21 cellular contexts compared by ENCODE assay signal in the genomic region with DNA sequence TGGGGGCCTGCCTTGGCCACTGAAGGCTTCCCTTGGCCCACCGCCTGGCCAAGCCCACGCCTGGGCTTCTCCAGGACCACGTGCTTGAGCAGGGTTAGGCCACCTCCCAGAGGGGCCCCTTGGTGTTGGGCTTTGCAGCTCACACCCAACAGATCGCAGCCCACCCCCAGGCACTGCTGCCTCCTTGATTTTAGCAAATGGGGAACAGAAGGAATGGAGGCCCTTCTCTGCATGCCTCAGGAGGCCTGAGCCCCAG. TPM values are rescaled to one million over a fixed set of nuclear protein-coding genes. Genes with fewer than 3 reads are reported as not detected.
DNase-seq lines count a peak whose midpoint lies in the region; ATAC-seq, FAIRE-seq and TF ChIP-seq lines count a peak whose summit lies in the region.
"Had no signal": no experiment of that assay in that cellular context is flagged by ENCODE, and none has a peak within 500 bp of the region (broad histone marks: within the 10 kb centered on the region; RNA-seq: fewer than 3 reads in every experiment).

No MANE protein-coding gene starts in this region.

- H3K4me1 ChIP-seq in HepG2 (ENCODE audit: insufficient read depth, low read length) = peaks cover 17% of the 10 kb centered on the region
- H3K4me1 ChIP-seq in right lobe of liver = no peaks in the 10 kb centered on the region
- no peaks in the 10 kb centered on the region for H3K4me1 ChIP-seq in tibial artery
- H3K4me1 ChIP-seq: uterus had no signal

- DNase-seq in HepG2 (ENCODE audit: low spot score) (no peak), right lobe of liver (no peak), left lobe of liver (ENCODE audit: low spot score) (no peak), DMS 273 treated with DMSO at 0.1 percent for 48 hours (lab: John Stamatoyannopoulos, UW) (no peak), tibial artery (no peak)
- DNase-seq in activated naive CD8-positive, alpha-beta T cell treated with anti-CD3 and anti-CD28 coated beads for 36 hours = no peak
- no peak for DNase-seq in activated T-helper 1 cell treated with anti-CD3 and anti-CD28 coated beads, Interleukin-12 subunit alpha, Interleukin-12 subunit beta, Interleukin-2, Interleukin-4 antibody, amounts not matched to agents 30 ng/mL and 10 ng/mL and 1 ng/mL, durations not matched to agents 14 hours and 24 hours and 36 hours (ENCODE audit: low spot score)
- DNase-seq: activated CD8-positive, alpha-beta memory T cell treated with anti-CD3 and anti-CD28 coated beads, Interleukin-2, amount 50 U/mL, for 48 hours; C1 segment of cervical spinal cord; HCEC 1CT; head of caudate nucleus; ovary; uterus had no signal

- H3K27ac Mint-ChIP-seq in activated naive CD8-positive, alpha-beta T cell treated with anti-CD3 and anti-CD28 coated beads for 36 hours = peak overlapping the region; percentile 38
- no peak overlapping the region for H3K27ac Mint-ChIP-seq in activated T-helper 1 cell treated with anti-CD3 and anti-CD28 coated beads, Interleukin-12 subunit alpha, Interleukin-12 subunit beta, Interleukin-2, Interleukin-4 antibody, amounts not matched to agents 30 ng/mL and 10 ng/mL and 1 ng/mL, durations not matched to agents 14 hours and 24 hours and 36 hours
- H3K27ac Mint-ChIP-seq: activated CD4-positive, alpha-beta T cell treated with anti-CD3 and anti-CD28 coated beads for 36 hours had no signal

- no peak for TF ChIP-seq CTCF in HepG2 (CRISPR knock-in tag; IDR thresholded peaks at IDR 0.05)
- TF ChIP-seq CTCF in right lobe of liver (IDR thresholded peaks at IDR 0.05) = no peak
- no peak for TF ChIP-seq CTCF in tibial artery (IDR thresholded peaks at IDR 0.05)

- ATAC-seq in HepG2 (peak; percentile 33; the same call in 2 of the 3 replicates), right lobe of liver (no peak), left lobe of liver (peak; percentile 3), GM19351 (IDR thresholded peaks at IDR 0.05; ENCODE audit: unreplicated experiment) (no peak)
- ATAC-seq: activated CD4-positive, alpha-beta T cell treated with anti-CD3 and anti-CD28 coated beads for 36 hours had no signal

- H3K9me3 Mint-ChIP-seq in activated naive CD8-positive, alpha-beta T cell treated with anti-CD3 and anti-CD28 coated beads for 36 hours = no peaks in the 10 kb centered on the region
- H3K9me3 Mint-ChIP-seq in activated T-helper 1 cell treated with anti-CD3 and anti-CD28 coated beads, Interleukin-12 subunit alpha, Interleukin-12 subunit beta, Interleukin-2, Interleukin-4 antibody, amounts not matched to agents 30 ng/mL and 10 ng/mL and 1 ng/mL, durations not matched to agents 14 hours and 24 hours and 36 hours = no peaks in the 10 kb centered on the region

- peak overlapping the region; percentile 4; the same call in 1 of the 2 replicates for H3K4me2 ChIP-seq in HepG2 (ENCODE audit: low read depth, low read length)

- TF ChIP-seq EP300 in HepG2 (IDR thresholded peaks at IDR 0.05; ENCODE audit: low read depth in 2 of 2, low read length in 2 of 2) (no peak), HepG2 (CRISPR knock-in tag; IDR thresholded peaks at IDR 0.05; ENCODE audit: borderline replicate concordance) (no peak)

- H3K36me3 ChIP-seq in HepG2 (replicated peaks in 1 of 2; ENCODE audit: control insufficient read depth in 1 of 2, insufficient read depth in 2 of 2, low read length in 2 of 2) = peaks cover 8 to 18% of the 10 kb centered on the region in 2 experiments; a peak in 3 of 5 replicates
- peaks cover 0 to 23% (median 9%) of the 10 kb centered on the region in 4 donors for H3K36me3 ChIP-seq in right lobe of liver
- peaks cover 30 to 65% (median 41%) of the 10 kb centered on the region in 3 donors for H3K36me3 ChIP-seq in tibial artery
- H3K36me3 ChIP-seq: ovary, uterus had no signal

- CTCF ChIA-PET in HepG2 (lab: Yijun Ruan, JAX; ENCODE audit: low intra/inter-chr PET ratio, low total read pairs) = no interaction called here

- H4K20me1 ChIP-seq in HepG2 (ENCODE audit: insufficient read depth, low read length) = no peaks in the 10 kb centered on the region; the same call in 1 of the 2 replicates

- peaks cover 16% of the 10 kb centered on the region for H3K36me3 Mint-ChIP-seq in activated naive CD8-positive, alpha-beta T cell treated with anti-CD3 and anti-CD28 coated beads for 36 hours
- H3K36me3 Mint-ChIP-seq in activated T-helper 1 cell treated with anti-CD3 and anti-CD28 coated beads, Interleukin-12 subunit alpha, Interleukin-12 subunit beta, Interleukin-2, Interleukin-4 antibody, amounts not matched to agents 30 ng/mL and 10 ng/mL and 1 ng/mL, durations not matched to agents 14 hours and 24 hours and 36 hours (ENCODE audit: low read depth) = peaks cover 27% of the 10 kb centered on the region

- TF ChIP-seq POLR2A in HepG2 (IDR thresholded peaks at IDR 0.05; ENCODE audit: insufficient read depth in 1 of 2, low read depth in 2 of 2, low read length in 2 of 2) (no peak), right lobe of liver (IDR thresholded peaks at IDR 0.05) (no peak)

- H3K27me3 ChIP-seq in HepG2 (ENCODE audit: control insufficient read depth in 1 of 2, insufficient read depth in 2 of 2, low read length in 2 of 2) = no peaks in the 10 kb centered on the region
- H3K27me3 ChIP-seq in right lobe of liver = no peaks in the 10 kb centered on the region
- H3K27me3 ChIP-seq in tibial artery = no peaks in the 10 kb centered on the region
- H3K27me3 ChIP-seq: ovary, uterus had no signal

- no peak overlapping the region for H2AFZ ChIP-seq in HepG2 (ENCODE audit: low read length)

- no peak for FAIRE-seq in HepG2 (lab: Jason Lieb, UNC)
- FAIRE-seq: astrocyte, endometrium, G401.6, GM19239, islet of Langerhans had no signal

- BruUV-seq in HepG2 (replicated peaks; lab: Mats Ljungman, UMichigan) = no TSS peak

- peaks cover 3% of the 10 kb centered on the region for H3K4me1 Mint-ChIP-seq in activated naive CD8-positive, alpha-beta T cell treated with anti-CD3 and anti-CD28 coated beads for 36 hours
- H3K4me1 Mint-ChIP-seq in activated T-helper 1 cell treated with anti-CD3 and anti-CD28 coated beads, Interleukin-12 subunit alpha, Interleukin-12 subunit beta, Interleukin-2, Interleukin-4 antibody, amounts not matched to agents 30 ng/mL and 10 ng/mL and 1 ng/mL, durations not matched to agents 14 hours and 24 hours and 36 hours (ENCODE audit: low read depth) = no peaks in the 10 kb centered on the region

- no CpG with 5 or more reads among the region's 4 CpGs for WGBS in HepG2 (ENCODE audit: low lambda C conversion rate)
- WGBS in right lobe of liver (ENCODE audit: insufficient coverage, low coverage, low lambda C conversion rate, missing lambda C conversion rate) = no CpG with 5 or more reads among the region's 4 CpGs

- H3K27me3 Mint-ChIP-seq in activated naive CD8-positive, alpha-beta T cell treated with anti-CD3 and anti-CD28 coated beads for 36 hours = no peaks in the 10 kb centered on the region
- H3K27me3 Mint-ChIP-seq in activated T-helper 1 cell treated with anti-CD3 and anti-CD28 coated beads, Interleukin-12 subunit alpha, Interleukin-12 subunit beta, Interleukin-2, Interleukin-4 antibody, amounts not matched to agents 30 ng/mL and 10 ng/mL and 1 ng/mL, durations not matched to agents 14 hours and 24 hours and 36 hours (ENCODE audit: insufficient read depth) = peaks cover 1% of the 10 kb centered on the region
- H3K27me3 Mint-ChIP-seq: activated CD4-positive, alpha-beta T cell treated with anti-CD3 and anti-CD28 coated beads for 36 hours had no signal

- no peak for TF ChIP-seq RAD21 in HepG2 (CRISPR knock-in tag; IDR thresholded peaks at IDR 0.05)

- H3K27ac ChIP-seq in HepG2 (ENCODE audit: extremely low read length, insufficient read depth, low read length) (peak overlapping the region; percentile 10), right lobe of liver (no peak overlapping the region), tibial artery (no peak overlapping the region)
- H3K27ac ChIP-seq: ovary, uterus had no signal

- POLR2A ChIA-PET in HepG2 (lab: Yijun Ruan, JAX) = no interaction called here

- H3K9me3 ChIP-seq in HepG2 (ENCODE audit: low read length) (no peaks in the 10 kb centered on the region), right lobe of liver (no peaks in the 10 kb centered on the region), tibial artery (no peaks in the 10 kb centered on the region)
- H3K9me3 ChIP-seq: ovary, uterus had no signal

- H3K79me2 ChIP-seq in HepG2 (ENCODE audit: insufficient read depth, low read length) = no peaks in the 10 kb centered on the region

- in situ Hi-C loops in HepG2 (cut with HindIII; ENCODE audit: extremely low pct_ligation_motif_present, low pct_unique_long_range_greater_than_20kb) = no loop called here

- H3K4me3 ChIP-seq in HepG2 (replicated peaks in 1 of 3; ENCODE audit: insufficient read depth in 1 of 3, low read depth in 2 of 3, low read length in 3 of 3) (no peak overlapping the region; a peak in 1 of 6 replicates), right lobe of liver (no peak overlapping the region), tibial artery (no peak overlapping the region)
- H3K4me3 ChIP-seq: lung, ovary, uterus had no signal

- H3K4me3 Mint-ChIP-seq in activated naive CD8-positive, alpha-beta T cell treated with anti-CD3 and anti-CD28 coated beads for 36 hours = no peak overlapping the region
- H3K4me3 Mint-ChIP-seq in activated T-helper 1 cell treated with anti-CD3 and anti-CD28 coated beads, Interleukin-12 subunit alpha, Interleukin-12 subunit beta, Interleukin-2, Interleukin-4 antibody, amounts not matched to agents 30 ng/mL and 10 ng/mL and 1 ng/mL, durations not matched to agents 14 hours and 24 hours and 36 hours = no peak overlapping the region
- H3K4me3 Mint-ChIP-seq: activated CD4-positive, alpha-beta T cell treated with anti-CD3 and anti-CD28 coated beads for 36 hours had no signal

- no peak overlapping the region for H3K9ac ChIP-seq in HepG2 (ENCODE audit: insufficient read depth, low read depth, low read length)

- intact Hi-C loops in HepG2 (cut with micrococcal nuclease; ENCODE audit: unreplicated experiment) = no loop called here
- intact Hi-C loops in right lobe of liver (cut with DNase I) = loop anchor here in 1 of 2 donors (10.0 kb wide), 1 partner anchor 98 kb away; no protein-coding TSS in a partner anchor
- intact Hi-C loops in activated T-helper 1 cell treated with anti-CD3 and anti-CD28 coated beads, Interleukin-12 subunit alpha, Interleukin-12 subunit beta, Interleukin-2, Interleukin-4 antibody, amounts not matched to agents 30 ng/mL and 10 ng/mL and 1 ng/mL, durations not matched to agents 14 hours and 24 hours and 36 hours (cut with micrococcal nuclease) = no loop called here
- intact Hi-C loops in tibial artery (cut with DNase I; ENCODE audit: low total_unique reads) = no loop called here

RNA-seq across cellular contexts. Expression of a gene that starts 23.3 kb away (rescaled TPM):
- total RNA-seq in HepG2 (2016; rRNA removed; fragmentation: Illumina TruSeq; extraction: Trizol) = 25.9 and 29.1 TPM in 2 replicates
- 3.9 and 4.0 TPM in 2 replicates for total RNA-seq in HepG2 (2016; cell fraction: cytosol; rRNA removed; fragmentation: Illumina TruSeq; extraction: Trizol; ENCODE audit: low read depth)
- 24.8 and 29.3 TPM in 2 replicates for total RNA-seq in HepG2 (2016; cell fraction: insoluble cytoplasmic fraction; rRNA removed; fragmentation: Illumina TruSeq; extraction: Trizol)
- total RNA-seq in HepG2 (2016; cell fraction: membrane; rRNA removed; fragmentation: Illumina TruSeq; extraction: Trizol) = 13.9 and 14.1 TPM in 2 replicates
- 11.8 and 14.0 TPM in 2 replicates for total RNA-seq in HepG2 (2016; cell fraction: nucleus; rRNA removed; fragmentation: Illumina TruSeq; extraction: Trizol)
- polyA plus RNA-seq in HepG2 (2011; rRNA removed) = 25.2 and 32.2 TPM in 2 replicates
- 23.4 and 25.8 TPM in 2 replicates for polyA plus RNA-seq in HepG2 (2011; cell fraction: cytosol; rRNA removed)
- polyA plus RNA-seq in HepG2 (2011; cell fraction: nucleus; rRNA removed) = 23.2 and 27.6 TPM in 2 replicates
- polyA plus RNA-seq in HepG2 (2012) = 24.8 and 25.8 TPM in 2 replicates
- 4.8 and 4.9 TPM in 2 replicates for polyA plus RNA-seq in HepG2 (2016; cell fraction: cytosol; fragmentation: Illumina TruSeq; extraction: Trizol; ENCODE audit: low read depth)
- 33.1 and 35.6 TPM in 2 replicates for polyA plus RNA-seq in HepG2 (2016; cell fraction: insoluble cytoplasmic fraction; fragmentation: Illumina TruSeq; extraction: Trizol; ENCODE audit: low read depth)
- polyA plus RNA-seq in HepG2 (2016; cell fraction: membrane; fragmentation: Illumina TruSeq; extraction: Trizol; ENCODE audit: low read depth) = 10.1 and 11.5 TPM in 2 replicates
- 32.5 and 34.1 TPM in 2 replicates for polyA plus RNA-seq in HepG2 (2016; cell fraction: nucleus; fragmentation: Illumina TruSeq; extraction: Trizol; ENCODE audit: insufficient read depth, low read depth)
- polyA minus RNA-seq in HepG2 (2011; rRNA and poly(A)+ RNA removed; ENCODE audit: low replicate concordance) = 49.8 and 64.9 TPM in 2 replicates
- 17.8 and 21.5 TPM in 2 replicates for polyA minus RNA-seq in HepG2 (2011; cell fraction: cytosol; rRNA and poly(A)+ RNA removed)
- polyA minus RNA-seq in HepG2 (2011; cell fraction: nucleus; rRNA and poly(A)+ RNA removed) = 8.6 and 10.9 TPM in 2 replicates
- total RNA-seq in right lobe of liver = 10 to 100 TPM; 11.7 to 22.1 (median 14.7) TPM
- 10 to 100 TPM; 53.8 to 54.3 TPM for total RNA-seq in activated naive CD8-positive, alpha-beta T cell treated with anti-CD3 and anti-CD28 coated beads for 36 hours
- 16.1 TPM for total RNA-seq in left lobe of liver
- 89.2 and 94.2 TPM in 2 replicates for total RNA-seq in activated T-helper 1 cell treated with anti-CD3 and anti-CD28 coated beads, Interleukin-12 subunit alpha, Interleukin-12 subunit beta, Interleukin-2, Interleukin-4 antibody, amounts not matched to agents 30 ng/mL and 10 ng/mL and 1 ng/mL, durations not matched to agents 14 hours and 24 hours and 36 hours

Comparison
In these comparisons a context has a peak if more than half of its experiments do, and no peak if none do; other contexts are left out.
1. ATAC-seq: peak in HepG2 (single experiment) and left lobe of liver (single experiment); none in right lobe of liver (0 of 4) and GM19351 (single experiment).